In the genomic region with DNA sequence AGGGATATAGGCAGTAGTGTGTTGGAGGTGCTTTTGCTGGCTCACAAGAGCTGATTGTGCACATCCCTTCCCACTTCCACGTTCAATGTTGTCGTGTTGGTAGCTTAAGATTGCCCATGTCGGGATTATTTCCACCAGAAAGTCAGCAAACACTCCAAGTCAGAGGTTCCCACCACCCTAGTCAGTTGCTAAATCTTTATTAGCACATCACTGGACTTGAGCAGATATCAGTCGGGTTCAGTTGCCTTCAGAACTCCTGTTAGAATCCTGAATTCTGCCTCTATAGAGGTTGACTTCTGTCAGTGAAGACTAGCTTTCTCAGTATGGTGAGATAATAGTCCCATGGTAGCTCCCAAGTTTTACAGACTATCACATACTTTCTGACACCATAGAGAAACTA, we compare ENCODE assay signal across 17 cellular contexts. TPM values are rescaled to one million over a fixed set of nuclear protein-coding genes. Genes with fewer than 3 reads are reported as not detected.
DNase-seq lines count a peak whose midpoint lies in the region; ATAC-seq, FAIRE-seq and TF ChIP-seq lines count a peak whose summit lies in the region.
"Had no signal": no experiment of that assay in that cellular context is flagged by ENCODE, and none has a peak within 500 bp of the region (broad histone marks: within the 10 kb centered on the region; RNA-seq: fewer than 3 reads in every experiment).

No MANE protein-coding gene starts in this region.

- no peak for TF ChIP-seq POLR2A in HepG2 (IDR thresholded peaks at IDR 0.05; ENCODE audit: insufficient read depth in 1 of 2, low read depth in 2 of 2, low read length in 2 of 2)
- no peak for TF ChIP-seq POLR2A in esophagus muscularis mucosa (IDR thresholded peaks at IDR 0.05; ENCODE audit: low read depth)
- TF ChIP-seq POLR2A in gastrocnemius medialis (IDR thresholded peaks at IDR 0.05) = no peak

- intact Hi-C loops in HepG2 (cut with micrococcal nuclease; ENCODE audit: unreplicated experiment) (no loop called here), esophagus muscularis mucosa (cut with DNase I) (no loop called here), gastrocnemius medialis (cut with DNase I; ENCODE audit: low total_unique reads) (loop anchor here (2.0 kb wide), 1 partner anchor 52 kb away; no protein-coding TSS in a partner anchor), left ventricle myocardium inferior (cut with micrococcal nuclease) (no loop called here)

- TF ChIP-seq CTCF in liver (IDR thresholded peaks at IDR 0.05; ENCODE audit: low read depth, low read length, missing input control) (no peak), HepG2 (CRISPR knock-in tag; IDR thresholded peaks at IDR 0.05) (no peak), esophagus muscularis mucosa (IDR thresholded peaks at IDR 0.05) (no peak), gastrocnemius medialis (IDR thresholded peaks at IDR 0.05 in 4 of 5, conservative IDR thresholded peaks at IDR 0.05 in 1 of 5) (no peak), left ventricle myocardium inferior (IDR thresholded peaks at IDR 0.05; ENCODE audit: borderline replicate concordance) (no peak)

- H3K36me3 ChIP-seq in liver (ENCODE audit: control insufficient read depth in 4 of 4, insufficient read depth in 3 of 4, low read depth in 1 of 4, low read length in 3 of 4) (peaks cover 0 to 18% (median 11%) of the 10 kb centered on the region in 4 donors), HepG2 (replicated peaks in 1 of 2; ENCODE audit: control insufficient read depth in 1 of 2, insufficient read depth in 2 of 2, low read length in 2 of 2) (peaks cover 0 to 17% of the 10 kb centered on the region in 2 experiments; a peak in 4 of 5 replicates), esophagus muscularis mucosa (peaks cover 4 to 42% (median 29%) of the 10 kb centered on the region in 4 donors), gastrocnemius medialis (peaks cover 0 to 39% of the 10 kb centered on the region in 2 donors), left ventricle myocardium inferior (peaks cover 40% of the 10 kb centered on the region)

- TF ChIP-seq EP300 in HepG2 (IDR thresholded peaks at IDR 0.05; ENCODE audit: low read depth in 2 of 2, low read length in 2 of 2) = no peak
- no peak for TF ChIP-seq EP300 in HepG2 (CRISPR knock-in tag; IDR thresholded peaks at IDR 0.05; ENCODE audit: borderline replicate concordance)
- TF ChIP-seq EP300 in esophagus muscularis mucosa (IDR thresholded peaks at IDR 0.05) = no peak

- no peak overlapping the region for H3K9ac ChIP-seq in liver (ENCODE audit: low read depth in 1 of 2, low read length in 2 of 2)
- H3K9ac ChIP-seq in HepG2 (ENCODE audit: insufficient read depth, low read depth, low read length) = no peak overlapping the region
- H3K9ac ChIP-seq: BLaER1 had no signal

- FAIRE-seq in HepG2 (lab: Jason Lieb, UNC) = no peak

- H3K36me3 Mint-ChIP-seq in memory B cell = peaks cover 24% of the 10 kb centered on the region

- H4K20me1 ChIP-seq in HepG2 (ENCODE audit: insufficient read depth, low read length) = no peaks in the 10 kb centered on the region
- H4K20me1 ChIP-seq: BLaER1 had no signal

- H3K9me3 ChIP-seq in liver (ENCODE audit: control insufficient read depth in 4 of 4, low read length in 3 of 4) (no peaks in the 10 kb centered on the region), HepG2 (ENCODE audit: low read length) (no peaks in the 10 kb centered on the region), esophagus muscularis mucosa (no peaks in the 10 kb centered on the region), gastrocnemius medialis (no peaks in the 10 kb centered on the region), left ventricle myocardium inferior (replicated peaks) (no peaks in the 10 kb centered on the region)

- H3K4me1 ChIP-seq in liver (ENCODE audit: control insufficient read depth in 4 of 4, insufficient read depth in 4 of 4, low read length in 3 of 4) = peaks cover 2 to 17% (median 10%) of the 10 kb centered on the region in 4 donors
- H3K4me1 ChIP-seq in HepG2 (ENCODE audit: insufficient read depth, low read length) = no peaks in the 10 kb centered on the region
- peaks cover under 1 to 48% (median 35%) of the 10 kb centered on the region in 4 donors for H3K4me1 ChIP-seq in esophagus muscularis mucosa
- peaks cover 4 to 15% of the 10 kb centered on the region in 2 donors for H3K4me1 ChIP-seq in gastrocnemius medialis
- H3K4me1 ChIP-seq in left ventricle myocardium inferior = no peaks in the 10 kb centered on the region
- H3K4me1 ChIP-seq: BLaER1 had no signal

- WGBS in liver = 37% methylated on average over 4 of the region's 4 CpGs
- 89% methylated on average over 3 of the region's 4 CpGs for WGBS in HepG2 (ENCODE audit: low lambda C conversion rate)
- WGBS in esophagus muscularis mucosa = 80% methylated on average over 4 of the region's 4 CpGs

- H3K27me3 ChIP-seq in liver (ENCODE audit: control insufficient read depth in 4 of 4, insufficient read depth in 4 of 4, low read length in 3 of 4) = no peaks in the 10 kb centered on the region
- no peaks in the 10 kb centered on the region for H3K27me3 ChIP-seq in HepG2 (ENCODE audit: control insufficient read depth in 1 of 2, insufficient read depth in 2 of 2, low read length in 2 of 2)
- no peaks in the 10 kb centered on the region for H3K27me3 ChIP-seq in esophagus muscularis mucosa
- H3K27me3 ChIP-seq in gastrocnemius medialis = no peaks in the 10 kb centered on the region
- no peaks in the 10 kb centered on the region for H3K27me3 ChIP-seq in left ventricle myocardium inferior (ENCODE audit: low read depth)
- H3K27me3 ChIP-seq: BLaER1 had no signal

- CTCF ChIA-PET in HepG2 (lab: Yijun Ruan, JAX; ENCODE audit: low intra/inter-chr PET ratio, low total read pairs) = no interaction called here

- no TSS peak for BruUV-seq in HepG2 (replicated peaks; lab: Mats Ljungman, UMichigan)

- no peak for DNase-seq in HepG2 (ENCODE audit: low spot score)
- DNase-seq in esophagus muscularis mucosa (ENCODE audit: extremely low spot score) = no peak
- no peak for DNase-seq in memory B cell (ENCODE audit: low spot score in 2 of 2)
- DNase-seq in gastrocnemius medialis = no peak
- DNase-seq in KG1 (lab: John Stamatoyannopoulos, UW) = no peak
- no peak for DNase-seq in left ventricle myocardium inferior
- no peak for DNase-seq in activated CD4-positive, CD25-positive, alpha-beta regulatory T cell treated with anti-CD3 and anti-CD28 coated beads, Interleukin-2, amount 50 U/mL, for 72 hours
- DNase-seq: 8988T; CD4-positive, alpha-beta memory T cell; DMS153; DMS79; GDM1; GOT3; H9 had no signal

- ATAC-seq in HepG2 (no peak), memory B cell (ENCODE audit: low read depth) (no peak), gastrocnemius medialis (no peak)

- no peaks in the 10 kb centered on the region for H3K27me3 Mint-ChIP-seq in memory B cell
- H3K27me3 Mint-ChIP-seq: CD4-positive, alpha-beta memory T cell had no signal

- no peaks in the 10 kb centered on the region for H3K9me3 Mint-ChIP-seq in memory B cell
- H3K9me3 Mint-ChIP-seq: CD4-positive, alpha-beta memory T cell had no signal

- H3K4me2 ChIP-seq in HepG2 (ENCODE audit: low read depth, low read length) = no peak overlapping the region
- H3K4me2 ChIP-seq: BLaER1 had no signal

- no peak overlapping the region for H3K4me3 ChIP-seq in liver (ENCODE audit: low read depth in 1 of 3, low read length in 3 of 3)
- no peak overlapping the region for H3K4me3 ChIP-seq in HepG2 (replicated peaks in 1 of 3; ENCODE audit: insufficient read depth in 1 of 3, low read depth in 2 of 3, low read length in 3 of 3)
- no peak overlapping the region for H3K4me3 ChIP-seq in esophagus muscularis mucosa
- H3K4me3 ChIP-seq in gastrocnemius medialis = no peak overlapping the region
- H3K4me3 ChIP-seq in left ventricle myocardium inferior = no peak overlapping the region
- H3K4me3 ChIP-seq: BLaER1 had no signal

- H3K27ac ChIP-seq in liver (ENCODE audit: low read depth in 1 of 2, low read length in 2 of 2) (peak overlapping the region in 1 of 2 donors; percentile 68), HepG2 (ENCODE audit: extremely low read length, insufficient read depth, low read length) (no peak overlapping the region), esophagus muscularis mucosa (replicated peaks in 1 of 4) (peak overlapping the region; percentile 24 to 46 (median 36)), gastrocnemius medialis (peak overlapping the region; percentile 26 to 94 (median 66)), left ventricle myocardium inferior (replicated peaks) (no peak overlapping the region)
- H3K27ac ChIP-seq: BLaER1 had no signal

- no peaks in the 10 kb centered on the region for H3K79me2 ChIP-seq in HepG2 (ENCODE audit: insufficient read depth, low read length)

- POLR2A ChIA-PET in HepG2 (lab: Yijun Ruan, JAX) = interaction anchor here (1.3 kb wide), 1 partner anchor 10 kb away, joined by 3 read pairs; no protein-coding TSS in a partner anchor

- no peaks in the 10 kb centered on the region for H3K4me1 Mint-ChIP-seq in memory B cell
- H3K4me1 Mint-ChIP-seq: CD14-positive monocyte; CD4-positive, alpha-beta memory T cell; H9 had no signal

- no peak overlapping the region for H3K4me3 Mint-ChIP-seq in memory B cell
- H3K4me3 Mint-ChIP-seq: CD14-positive monocyte; CD4-positive, alpha-beta memory T cell; H9 had no signal

- no peak overlapping the region for H2AFZ ChIP-seq in HepG2 (ENCODE audit: low read length)

- in situ Hi-C loops in HepG2 (cut with HindIII; ENCODE audit: extremely low pct_ligation_motif_present, low pct_unique_long_range_greater_than_20kb) = no loop called here
- in situ Hi-C loops in gastrocnemius medialis (cut with MboI; ENCODE audit: low sequenced_read_pairs in 4 of 4) = no loop called here

- TF ChIP-seq RAD21 in liver (IDR thresholded peaks at IDR 0.05) (no peak), HepG2 (CRISPR knock-in tag; IDR thresholded peaks at IDR 0.05) (no peak)

- peak overlapping the region; percentile 7 for H3K27ac Mint-ChIP-seq in memory B cell
- H3K27ac Mint-ChIP-seq: CD14-positive monocyte; CD4-positive, alpha-beta memory T cell; H9 had no signal

RNA-seq across cellular contexts. Expression of a gene that starts 10.5 kb away (rescaled TPM):
- total RNA-seq in liver (10 to 100 TPM; 16.9 to 78.5 TPM), HepG2 (2016; rRNA removed; fragmentation: Illumina TruSeq; extraction: Trizol) (13.1 and 28.0 TPM in 2 replicates), esophagus muscularis mucosa (100 to 1,000 TPM in 3 of 4 donors, 10 to 100 TPM in 1; 99.2 to 153 (median 128) TPM), gastrocnemius medialis (100 to 1,000 TPM in 2 of 4 donors, 10 to 100 TPM in 2; 49.3 to 143 (median 103) TPM), left ventricle myocardium inferior (64.3 TPM)
- polyA plus RNA-seq in liver (10 to 100 TPM; 10.1 to 23.0 TPM), HepG2 (2011; rRNA removed) (3.9 and 4.3 TPM in 2 replicates)
- total RNA-seq in HepG2 (2016; cell fraction: cytosol; rRNA removed; fragmentation: Illumina TruSeq; extraction: Trizol; ENCODE audit: low read depth) = 1.1 and 1.9 TPM in 2 replicates
- total RNA-seq in HepG2 (2016; cell fraction: insoluble cytoplasmic fraction; rRNA removed; fragmentation: Illumina TruSeq; extraction: Trizol) = 12.5 and 27.4 TPM in 2 replicates
- total RNA-seq in HepG2 (2016; cell fraction: membrane; rRNA removed; fragmentation: Illumina TruSeq; extraction: Trizol) = 4.2 and 4.7 TPM in 2 replicates
- total RNA-seq in HepG2 (2016; cell fraction: nucleus; rRNA removed; fragmentation: Illumina TruSeq; extraction: Trizol) = 15.4 and 17.3 TPM in 2 replicates
- polyA plus RNA-seq in HepG2 (2011; cell fraction: cytosol; rRNA removed) = 1.2 and 2.1 TPM in 2 replicates
- 6.2 and 7.1 TPM in 2 replicates for polyA plus RNA-seq in HepG2 (2011; cell fraction: nucleus; rRNA removed)
- 7.7 and 9.8 TPM in 2 replicates for polyA plus RNA-seq in HepG2 (2012)
- 0.58 and 0.61 TPM in 2 replicates for polyA plus RNA-seq in HepG2 (2016; cell fraction: cytosol; fragmentation: Illumina TruSeq; extraction: Trizol; ENCODE audit: low read depth)
- 13.4 and 15.7 TPM in 2 replicates for polyA plus RNA-seq in HepG2 (2016; cell fraction: insoluble cytoplasmic fraction; fragmentation: Illumina TruSeq; extraction: Trizol; ENCODE audit: low read depth)
- 1.3 and 1.5 TPM in 2 replicates for polyA plus RNA-seq in HepG2 (2016; cell fraction: membrane; fragmentation: Illumina TruSeq; extraction: Trizol; ENCODE audit: low read depth)
- 17.2 and 17.6 TPM in 2 replicates for polyA plus RNA-seq in HepG2 (2016; cell fraction: nucleus; fragmentation: Illumina TruSeq; extraction: Trizol; ENCODE audit: insufficient read depth, low read depth)
- polyA minus RNA-seq in HepG2 (2011; rRNA and poly(A)+ RNA removed; ENCODE audit: low replicate concordance) = 5.1 and 7.4 TPM in 2 replicates
- 8.9 TPM in 2 replicates for polyA minus RNA-seq in HepG2 (2011; cell fraction: cytosol; rRNA and poly(A)+ RNA removed)
- polyA minus RNA-seq in HepG2 (2011; cell fraction: nucleus; rRNA and poly(A)+ RNA removed) = 19.3 and 22.3 TPM in 2 replicates

Comparison
In these comparisons a context has a peak if more than half of its experiments do, and no peak if none do; other contexts are left out.
1. H3K27ac ChIP-seq: peak in esophagus muscularis mucosa (4 of 4) and gastrocnemius medialis (4 of 4); none in HepG2 (single experiment) and left ventricle myocardium inferior (single experiment).